Comparison of ENCODE assay signal across 14 cellular contexts in the genomic region with DNA sequence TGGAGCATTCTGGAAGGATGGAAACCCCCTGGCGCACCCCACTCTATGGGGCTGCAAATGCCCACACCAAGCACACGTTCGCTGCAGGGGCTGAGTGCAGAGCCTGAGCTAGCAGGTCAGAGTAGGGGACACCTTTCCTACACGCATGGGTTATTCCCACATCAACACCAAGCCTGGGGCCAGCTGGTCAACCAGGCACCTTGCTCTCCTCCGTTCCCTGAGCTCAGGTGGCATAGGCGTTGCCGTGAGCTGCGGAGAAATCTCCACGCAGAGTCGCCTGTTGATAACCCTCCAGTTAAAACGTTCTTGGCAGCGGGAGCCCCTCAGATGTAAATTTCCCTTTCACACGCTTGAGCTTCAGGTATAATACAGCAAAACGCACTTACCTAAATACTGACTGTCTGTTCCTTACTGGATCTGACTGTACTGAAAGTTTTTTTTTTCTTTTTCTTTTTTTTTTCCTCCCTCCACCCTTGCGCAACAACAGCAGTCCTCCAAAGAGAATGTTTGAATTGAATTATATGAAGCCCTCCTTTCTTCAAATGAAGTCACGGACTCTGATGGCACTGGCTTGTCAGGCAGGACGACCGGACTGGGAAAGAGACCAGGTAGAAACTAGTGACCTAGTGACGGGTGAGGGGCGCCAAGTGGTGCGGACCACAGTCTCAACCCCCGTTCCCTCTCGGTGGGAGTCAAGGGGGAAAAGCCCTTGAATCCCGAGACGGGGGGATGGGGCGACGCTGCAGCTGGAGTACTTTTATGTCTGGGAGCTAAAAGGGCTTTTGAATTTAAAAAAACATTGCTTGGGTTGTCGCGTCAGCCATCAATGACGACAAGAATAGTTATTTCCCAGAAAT. TPM values are rescaled to one million over a fixed set of nuclear protein-coding genes. Genes with fewer than 3 reads are reported as not detected.
DNase-seq lines count a peak whose midpoint lies in the region; ATAC-seq, FAIRE-seq and TF ChIP-seq lines count a peak whose summit lies in the region.
"Had no signal": no experiment of that assay in that cellular context is flagged by ENCODE, and none has a peak within 500 bp of the region (broad histone marks: within the 10 kb centered on the region; RNA-seq: fewer than 3 reads in every experiment).

No MANE protein-coding gene starts in this region.

- no peak for FAIRE-seq in small intestine (lab: Jason Lieb, UNC)
- FAIRE-seq: RCC 7860 had no signal

- H4K20me1 ChIP-seq in IMR-90 (ENCODE audit: insufficient read depth, low read length), result no peaks in the 10 kb centered on the region

- peak; percentile 13; the same call in 1 of the 2 replicates for ATAC-seq in IMR-90 (ENCODE audit: low read depth)
- ATAC-seq: esophagus mucosa had no signal

- peak overlapping the region; percentile 91 for H2AFZ ChIP-seq in IMR-90 (replicated peaks; ENCODE audit: low read length, poor library complexity)

- no peak overlapping the region for H2AK9ac ChIP-seq in IMR-90 (replicated peaks; ENCODE audit: low read depth, low read length, poor library complexity)

- DNase-seq in IMR-90, result peak; percentile 11
- no peak for DNase-seq in kidney epithelial cell (ENCODE audit: low read depth)
- peak; percentile 66 for DNase-seq in small intestine
- DNase-seq in GM13976 (ENCODE audit: low spot score), result no peak
- DNase-seq in NCI-H748 treated with DMSO at 0.1 percent for 48 hours (lab: John Stamatoyannopoulos, UW), result no peak
- no peak for DNase-seq in GM19238 (ENCODE audit: insufficient read length, low spot score)
- DNase-seq in activated effector memory CD4-positive, alpha-beta T cell treated with Interleukin-2 at 50 U/mL for 16 hours, result no peak
- DNase-seq: activated gamma-delta T cell; DMS153; NCI-H187; stimulated activated CD4-positive, alpha-beta T cell treated with anti-CD3 and anti-CD28 coated beads, Interleukin-4, amount 100 ng/mL, for 4 hours had no signal

- POLR2A ChIA-PET in IMR-90 (lab: Charles Lee; ENCODE audit: unreplicated experiment), result no interaction called here

- dilution Hi-C loops in IMR-90 (cut with HindIII; ENCODE audit: low sequenced_read_pairs, unreplicated experiment), result no loop called here

- H2BK15ac ChIP-seq in IMR-90 (ENCODE audit: low read depth, low read length), result no peak overlapping the region

- no peak overlapping the region for H3K14ac ChIP-seq in IMR-90 (replicated peaks; ENCODE audit: low read depth, low read length)

- H3K56ac ChIP-seq in IMR-90 (ENCODE audit: extremely low read depth, insufficient read depth, low read length), result no peak overlapping the region

- no peak overlapping the region for H4K8ac ChIP-seq in IMR-90 (ENCODE audit: low read depth in 2 of 2, low read length in 2 of 2)

- no peak overlapping the region for H3K4ac ChIP-seq in IMR-90 (ENCODE audit: low read depth, low read length)

- no peak for TF ChIP-seq RAD21 in IMR-90 (IDR thresholded peaks at IDR 0.05; ENCODE audit: low read length)

- H3K27me3 ChIP-seq in IMR-90 (ENCODE audit: control insufficient read depth, insufficient read depth, low read length) (no peaks in the 10 kb centered on the region; the same call in 1 of the 2 replicates), kidney epithelial cell (ENCODE audit: control insufficient read depth, insufficient read depth, low read length) (peaks cover 3% of the 10 kb centered on the region), small intestine (ENCODE audit: control insufficient read depth in 2 of 2, insufficient read depth in 2 of 2, low read length in 2 of 2) (peaks cover 0 to 9% of the 10 kb centered on the region in 2 donors)

- no peak for TF ChIP-seq POLR2A in IMR-90 (IDR thresholded peaks at IDR 0.05; ENCODE audit: low read depth, low read length)

- H4K5ac ChIP-seq in IMR-90 (ENCODE audit: low read depth, low read length), result no peak overlapping the region

- H2AK5ac ChIP-seq in IMR-90 (ENCODE audit: low read depth, low read length), result no peak overlapping the region

- H3K4me1 ChIP-seq in IMR-90 (ENCODE audit: control insufficient read depth, insufficient read depth, low read length) (no peaks in the 10 kb centered on the region), small intestine (ENCODE audit: control insufficient read depth in 2 of 2, insufficient read depth in 1 of 2, low read depth in 1 of 2, low read length in 1 of 2) (no peaks in the 10 kb centered on the region)

- H3K36me3 ChIP-seq in IMR-90 (ENCODE audit: control insufficient read depth, insufficient read depth, low read length) (no peaks in the 10 kb centered on the region), kidney epithelial cell (ENCODE audit: control insufficient read depth, insufficient read depth, low read length) (no peaks in the 10 kb centered on the region), small intestine (ENCODE audit: control insufficient read depth in 2 of 2, insufficient read depth in 2 of 2, low read length in 2 of 2) (no peaks in the 10 kb centered on the region)

- H3K4me3 ChIP-seq in IMR-90 (ENCODE audit: insufficient read depth, low read depth, low read length) (peak overlapping the region; percentile 41), kidney epithelial cell (ENCODE audit: low read depth, low read length) (peak overlapping the region; percentile 27), small intestine (ENCODE audit: low read depth in 1 of 2, low read length in 2 of 2) (peak overlapping the region; percentile 23 to 51)

- CTCF ChIA-PET in IMR-90 (lab: Yijun Ruan, JAX), result no interaction called here

- H3K23ac ChIP-seq in IMR-90 (ENCODE audit: low read depth, low read length), result 0 out of 2 replicates have a peak overlapping the region, but pooled peaks have one; percentile 70

- H3K79me1 ChIP-seq in IMR-90 (ENCODE audit: low read depth in 1 of 2, low read length in 2 of 2), result no peaks in the 10 kb centered on the region

- in situ Hi-C loops in IMR-90 (cut with MboI; ENCODE audit: low sequenced_read_pairs), result no loop called here
- in situ Hi-C loops in GM13976 (cut with MboI; ENCODE audit: low sequenced_read_pairs, unreplicated experiment), result no loop called here

- no peaks in the 10 kb centered on the region for H3K9me1 ChIP-seq in IMR-90 (ENCODE audit: insufficient read depth, low read length)

- H2BK20ac ChIP-seq in IMR-90 (ENCODE audit: low read depth, low read length), result no peak overlapping the region

- peak overlapping the region; percentile 94 for H3K4me2 ChIP-seq in IMR-90 (ENCODE audit: low read depth, low read length)

- H2BK120ac ChIP-seq in IMR-90 (ENCODE audit: low read depth, low read length), result no peak overlapping the region

- H3K18ac ChIP-seq in IMR-90 (ENCODE audit: low read depth, low read length), result no peak overlapping the region

- H2BK5ac ChIP-seq in IMR-90 (ENCODE audit: low read depth, low read length, poor library complexity, severe bottlenecking), result no peak overlapping the region

- no peak overlapping the region; the same call in 1 of the 2 replicates for H3K9ac ChIP-seq in IMR-90 (ENCODE audit: low read depth, low read length)

- H4K91ac ChIP-seq in IMR-90 (ENCODE audit: insufficient read depth, low read depth, low read length), result no peak overlapping the region

- BruUV-seq in IMR-90 (replicated peaks; lab: Mats Ljungman, UMichigan), result no TSS peak

- intact Hi-C loops in IMR-90 (cut with micrococcal nuclease), result loop anchor here (10.0 kb wide), 1 partner anchor 279 kb away; no protein-coding TSS in a partner anchor

- H3K9me3 ChIP-seq in IMR-90 (ENCODE audit: control insufficient read depth, insufficient read depth, low read length) (no peaks in the 10 kb centered on the region), small intestine (ENCODE audit: control insufficient read depth, low read depth) (no peaks in the 10 kb centered on the region)

- WGBS in IMR-90 (ENCODE audit: extremely low coverage in 2 of 2, insufficient read length in 1 of 2), 2 experiments, result no CpG with 5 or more reads among the region's 30 CpGs
- WGBS in small intestine, 3 donors, result 1 to 4% (median 3%) methylated on average over 30 of the region's 30 CpGs

- TF ChIP-seq CTCF in IMR-90 (conservative IDR thresholded peaks at IDR 0.05; ENCODE audit: low read depth, low read length) (no peak), kidney epithelial cell (IDR thresholded peaks at IDR 0.05; ENCODE audit: insufficient read depth, low read length, poor library complexity, severe bottlenecking) (no peak), GM13976 (IDR thresholded peaks at IDR 0.05; ENCODE audit: borderline replicate concordance, control extremely low read depth, extremely low read depth, insufficient read depth, missing control alignments) (no peak)

- H3K27ac ChIP-seq in IMR-90 (ENCODE audit: insufficient read depth, low read length) (no peak overlapping the region), cingulate gyrus (ENCODE audit: low read depth, low read length) (peak overlapping the region; percentile 83), small intestine (ENCODE audit: low read depth in 1 of 2, low read length in 1 of 2) (peak overlapping the region; percentile 55 to 62)

TF ChIP-seq in IMR-90, 13 proteins besides CTCF, POLR2A, EP300 and RAD21:
- TF ChIP-seq RFX5 (IDR thresholded peaks at IDR 0.05; ENCODE audit: low read depth, low read length), result no peak
- TF ChIP-seq CEBPB (IDR thresholded peaks at IDR 0.05; ENCODE audit: low read depth, low read length), result peak; percentile 94

RNA-seq across cellular contexts. Expression of gene BRINP3, which starts 2.0 kb away (rescaled TPM):
- under 0.01 and 0.36 TPM in 2 replicates for total RNA-seq in IMR-90 (2012; rRNA removed)
- polyA plus RNA-seq in IMR-90 (2012; rRNA removed), result 0.09 and 0.15 TPM in 2 replicates
- polyA plus RNA-seq in IMR-90 (2012; cell fraction: cytosol; rRNA removed), result 0.02 and 0.08 TPM in 2 replicates
- polyA plus RNA-seq in IMR-90 (2012; cell fraction: nucleus; rRNA removed; ENCODE audit: low replicate concordance), result not detected in 2 replicates
- 0.04 TPM in 1 of 2 replicates, not detected in the other for total RNA-seq in kidney epithelial cell
- 1 to 10 TPM; 2.7 to 9.2 (median 6.5) TPM for polyA plus RNA-seq in small intestine
- total RNA-seq: esophagus mucosa had no signal

Comparison
In these comparisons a context has a peak if more than half of its experiments do, and no peak if none do; other contexts are left out.
1. DNase-seq: peak in IMR-90 (single experiment) and small intestine (single experiment); none in kidney epithelial cell (single experiment), GM13976 (single experiment), NCI-H748 treated with DMSO at 0.1 percent for 48 hours (single experiment), GM19238 (single experiment) and activated effector memory CD4-positive, alpha-beta T cell treated with Interleukin-2 at 50 U/mL for 16 hours (single experiment).
2. Peak in every context shown above with its lines, with median percentiles within 50 percentile points of each other: H3K4me3 ChIP-seq.